12 cellular contexts compared by ENCODE assay signal in genomic region chr9:93952119-93952783, GRCh38. TPM values are rescaled to one million over a fixed set of nuclear protein-coding genes. Genes with fewer than 3 reads are reported as not detected.
DNase-seq lines count a peak whose midpoint lies in the region; ATAC-seq and TF ChIP-seq lines count a peak whose summit lies in the region.
"Had no signal": no experiment of that assay in that cellular context is flagged by ENCODE, and none has a peak within 500 bp of the region (broad histone marks: within the 10 kb centered on the region; RNA-seq: fewer than 3 reads in every experiment).

No MANE protein-coding gene starts in this region.

- POLR2A ChIA-PET in MCF 10A (lab: Yijun Ruan, JAX) = interaction anchor here (0.5 to 0.9 kb wide), 2 partner anchors 8 to 19 kb away, joined by 4 read pairs; no protein-coding TSS in a partner anchor

- peaks cover 6 to 13% of the 10 kb centered on the region in 2 donors for H3K4me1 ChIP-seq in breast epithelium
- peaks cover 12 to 60% of the 10 kb centered on the region in 2 donors for H3K4me1 ChIP-seq in thoracic aorta (ENCODE audit: control insufficient read depth in 1 of 2, low read depth in 2 of 2)

- H3K4me1 Mint-ChIP-seq in MCF 10A (ENCODE audit: insufficient read depth, unreplicated experiment) (no peaks in the 10 kb centered on the region), brain (peaks cover 40% of the 10 kb centered on the region), naive B cell (peaks cover 46 to 57% (median 47%) of the 10 kb centered on the region in 3 donors)

- TF ChIP-seq POLR2A in breast epithelium (IDR thresholded peaks at IDR 0.05) = no peak

- H3K27me3 Mint-ChIP-seq in MCF 10A (ENCODE audit: insufficient read depth, unreplicated experiment) (peaks cover 45% of the 10 kb centered on the region), brain (peaks cover 95% of the 10 kb centered on the region), naive B cell (peaks cover 51 to 91% (median 84%) of the 10 kb centered on the region in 3 donors)

- no TSS peak for BruUV-seq in MCF 10A (replicated peaks; lab: Mats Ljungman, UMichigan)

- no peak for TF ChIP-seq CTCF in breast epithelium (IDR thresholded peaks at IDR 0.05)
- TF ChIP-seq CTCF in MCF 10A (IDR thresholded peaks at IDR 0.05; ENCODE audit: unreplicated experiment) = no peak
- TF ChIP-seq CTCF in brain (conservative IDR thresholded peaks at IDR 0.05) = no peak
- TF ChIP-seq CTCF in thoracic aorta (IDR thresholded peaks at IDR 0.05) = no peak

- H3K27ac Mint-ChIP-seq in MCF 10A (ENCODE audit: low read depth, unreplicated experiment) (no peak overlapping the region), brain (no peak overlapping the region), naive B cell (peak overlapping the region in 3 of 6 donors; percentile 22 to 78 (median 54))

- no peak for ATAC-seq in naive B cell (ENCODE audit: low read depth in 2 of 2)
- ATAC-seq in thoracic aorta (ENCODE audit: insufficient number of reproducible peaks, low FRiP score, low read depth) = no peak

- H3K27me3 ChIP-seq in breast epithelium (peaks cover 13 to 96% of the 10 kb centered on the region in 2 donors), thoracic aorta (replicated peaks; ENCODE audit: insufficient read depth) (peaks cover 36% of the 10 kb centered on the region)

- DNase-seq in breast epithelium (ENCODE audit: low spot score in 2 of 2) (no peak), MCF 10A (ENCODE audit: unreplicated experiment) (no peak), naive B cell (no peak), thoracic aorta (ENCODE audit: low spot score) (no peak), A172 (ENCODE audit: low spot score) (no peak), NCI-H1105 treated with DMSO at 0.1 percent for 48 hours (lab: John Stamatoyannopoulos, UW) (no peak), retina (no peak)
- DNase-seq: NCI-H1048, RPMI8226 had no signal

- CTCF ChIA-PET in MCF 10A (lab: Yijun Ruan, JAX) = interaction anchor here (0.5 to 1.0 kb wide), 2 partner anchors 11 to 14 kb away, joined by 4 to 5 read pairs; no protein-coding TSS in a partner anchor

- peaks cover 0 to 4% of the 10 kb centered on the region in 2 donors for H3K9me3 ChIP-seq in breast epithelium
- no peaks in the 10 kb centered on the region for H3K9me3 ChIP-seq in thoracic aorta

- peak overlapping the region; percentile 39 to 71 (median 48) for H3K4me3 ChIP-seq in breast epithelium
- H3K4me3 ChIP-seq in thoracic aorta = peak overlapping the region; percentile 77

- H3K36me3 ChIP-seq in breast epithelium (no peaks in the 10 kb centered on the region), thoracic aorta (no peaks in the 10 kb centered on the region)

- no peaks in the 10 kb centered on the region for H3K9me3 Mint-ChIP-seq in MCF 10A (ENCODE audit: unreplicated experiment)
- H3K9me3 Mint-ChIP-seq in brain = peaks cover 7 to 17% (median 10%) of the 10 kb centered on the region in 5 experiments
- peaks cover 1 to 10% (median 5%) of the 10 kb centered on the region in 7 donors for H3K9me3 Mint-ChIP-seq in naive B cell

- H3K4me3 Mint-ChIP-seq in MCF 10A (ENCODE audit: unreplicated experiment) = no peak overlapping the region
- peak overlapping the region in 4 of 5 experiments; percentile 39 to 64 (median 50) for H3K4me3 Mint-ChIP-seq in brain
- peak overlapping the region; percentile 22 to 83 (median 76) for H3K4me3 Mint-ChIP-seq in naive B cell

- no peaks in the 10 kb centered on the region for H3K36me3 Mint-ChIP-seq in MCF 10A (ENCODE audit: insufficient read depth, unreplicated experiment)
- H3K36me3 Mint-ChIP-seq in brain = no peaks in the 10 kb centered on the region
- H3K36me3 Mint-ChIP-seq in naive B cell = peaks cover 0 to 17% of the 10 kb centered on the region in 2 donors

- H3K27ac ChIP-seq in breast epithelium (no peak overlapping the region), thoracic aorta (no peak overlapping the region)

- intact Hi-C loops in breast epithelium (cut with DNase I; ENCODE audit: low total_unique reads) (no loop called here), MCF 10A (cut with micrococcal nuclease) (no loop called here)

RNA-seq across cellular contexts. Expression of gene BARX1, which starts 2.9 kb away (rescaled TPM):
- total RNA-seq in breast epithelium = 1 to 10 TPM in 2 of 3 donors, not detected in 1; 2.6 to 2.9 TPM
- 0.23 TPM in 1 of 2 replicates, not detected in the other for total RNA-seq in MCF 10A (2022)
- 47.4 TPM for polyA plus RNA-seq in brain (ENCODE audit: insufficient read depth, low read depth, low replicate concordance)
- not detected for polyA plus RNA-seq in naive B cell (ENCODE audit: low read depth in 6 of 6)
- total RNA-seq in thoracic aorta = not detected
- not detected in 2 replicates for total RNA-seq in A172 (2014; rRNA removed; shearing (Covaris generic))
- total RNA-seq: left lobe of liver, posterior vena cava had no signal
